In genomic region chr18:3660719-3661118, GRCh38 we compare ENCODE assay signal across 15 cellular contexts.
A peak's percentile ranks its signal among the peaks of the same experiment; 100 is the strongest.
DNase-seq lines count a peak whose midpoint lies in the region; ATAC-seq and TF ChIP-seq lines count a peak whose summit lies in the region.
"Had no signal": no experiment of that assay in that cellular context is flagged by ENCODE, and none has a peak within 500 bp of the region (broad histone marks: within the 10 kb centered on the region; RNA-seq: fewer than 3 reads in every experiment).

No MANE protein-coding gene starts in this region.

- intact Hi-C loops in adrenal gland (cut with DNase I) = loop anchor here (10.0 kb wide), 2 partner anchors 66 to 206 kb away; partner anchors contain the start of gene TGIF1 (in 1 of the 2)
- intact Hi-C loops in sciatic nerve (cut with DNase I) = loop anchor here (10.0 kb wide), 2 partner anchors 66 to 216 kb away; no protein-coding TSS in a partner anchor

- no peaks in the 10 kb centered on the region for H3K9me3 ChIP-seq in adrenal gland (replicated peaks in 1 of 3)
- H3K9me3 ChIP-seq: suprapubic skin had no signal

- no peak overlapping the region for H3K27ac Mint-ChIP-seq in stimulated activated naive CD8-positive, alpha-beta T cell treated with anti-CD3 and anti-CD28 coated beads, Interleukin-15, amount 100 ng/mL, for 72 hours

- WGBS in adrenal gland, 4 donors = 0 to 90% (median 83%) methylated on average over 1 of the region's 1 CpG

- H3K27me3 ChIP-seq in adrenal gland = no peaks in the 10 kb centered on the region
- H3K27me3 ChIP-seq: heart right ventricle, neural progenitor cell, suprapubic skin had no signal

- no peaks in the 10 kb centered on the region for H3K9me3 Mint-ChIP-seq in stimulated activated naive CD8-positive, alpha-beta T cell treated with anti-CD3 and anti-CD28 coated beads, Interleukin-15, amount 100 ng/mL, for 72 hours

- H3K4me3 ChIP-seq in adrenal gland = no peak overlapping the region
- H3K4me3 ChIP-seq: heart right ventricle, neural progenitor cell, suprapubic skin had no signal

- ATAC-seq in sciatic nerve = peak; percentile 68
- no peak for ATAC-seq in stimulated activated naive CD8-positive, alpha-beta T cell treated with anti-CD3 and anti-CD28 coated beads, Interleukin-15, amount 100 ng/mL, for 72 hours
- no peak for ATAC-seq in activated CD4-positive, CD25-positive, alpha-beta regulatory T cell treated with anti-CD3 and anti-CD28 coated beads, Interleukin-2, amount 50 U/mL, for 24 hours

- peaks cover 4 to 14% of the 10 kb centered on the region in 2 donors for H3K4me1 ChIP-seq in adrenal gland (replicated peaks in 1 of 2)

- DNase-seq in NCI-H1694 treated with DMSO at 0.1 percent for 48 hours (lab: John Stamatoyannopoulos, UW) (peak; percentile 0), NCI-H1694 (lab: John Stamatoyannopoulos, UW) (no peak), NAMALWA (ENCODE audit: low spot score) (peak; percentile 28), adrenal gland (no peak), sciatic nerve (ENCODE audit: low spot score) (no peak), NCI-H2227 (lab: John Stamatoyannopoulos, UW; ENCODE audit: unreplicated experiment) (no peak)
- no peak for DNase-seq in stimulated activated naive CD8-positive, alpha-beta T cell treated with anti-CD3 and anti-CD28 coated beads, Interleukin-15, amount 100 ng/mL, for 72 hours
- DNase-seq: Calu3, NCI-H146, NCI-H526 treated with DMSO at 0.1 percent for 48 hours had no signal

- H3K4me1 Mint-ChIP-seq in stimulated activated naive CD8-positive, alpha-beta T cell treated with anti-CD3 and anti-CD28 coated beads, Interleukin-15, amount 100 ng/mL, for 72 hours = peaks cover 27% of the 10 kb centered on the region

- TF ChIP-seq POLR2A in adrenal gland (IDR thresholded peaks at IDR 0.05) = no peak

- H3K27me3 Mint-ChIP-seq in stimulated activated naive CD8-positive, alpha-beta T cell treated with anti-CD3 and anti-CD28 coated beads, Interleukin-15, amount 100 ng/mL, for 72 hours = no peaks in the 10 kb centered on the region

- no peaks in the 10 kb centered on the region for H3K36me3 ChIP-seq in adrenal gland (replicated peaks in 1 of 2)
- H3K36me3 ChIP-seq: heart right ventricle, neural progenitor cell, suprapubic skin had no signal

- H3K27ac ChIP-seq in adrenal gland = peak overlapping the region in 4 of 5 donors; percentile 16 to 81 (median 46)
- H3K27ac ChIP-seq: 22Rv1, neural progenitor cell, suprapubic skin had no signal

- H3K4me3 Mint-ChIP-seq in stimulated activated naive CD8-positive, alpha-beta T cell treated with anti-CD3 and anti-CD28 coated beads, Interleukin-15, amount 100 ng/mL, for 72 hours = no peak overlapping the region
- H3K4me3 Mint-ChIP-seq: neural progenitor cell had no signal

- no peak for TF ChIP-seq CTCF in adrenal gland (IDR thresholded peaks at IDR 0.05)

Comparison
In these comparisons a context has a peak if more than half of its experiments do, and no peak if none do; other contexts are left out.
1. DNase-seq: peak in NCI-H1694 treated with DMSO at 0.1 percent for 48 hours (single experiment) and NAMALWA (single experiment); none in NCI-H1694 (single experiment), adrenal gland (0 of 7), sciatic nerve (single experiment), stimulated activated naive CD8-positive, alpha-beta T cell treated with anti-CD3 and anti-CD28 coated beads, Interleukin-15, amount 100 ng/mL, for 72 hours (0 of 2) and NCI-H2227 (single experiment).